ENCODE assay signal across 8 cellular contexts in genomic region chr11:67287355-67288197, GRCh38. TPM values are rescaled to one million over a fixed set of nuclear protein-coding genes. Genes with fewer than 3 reads are reported as not detected.
DNase-seq lines count a peak whose midpoint lies in the region; ATAC-seq and TF ChIP-seq lines count a peak whose summit lies in the region.

No MANE protein-coding gene starts in this region.

- H3K9me3 ChIP-seq in DND-41 (ENCODE audit: insufficient read depth, low read length, severe bottlenecking) (no peaks in the 10 kb centered on the region), neuronal stem cell (replicated peaks in 1 of 2; ENCODE audit: control insufficient read depth in 2 of 2, insufficient read depth in 1 of 2, low read depth in 1 of 2, low read length in 2 of 2) (no peaks in the 10 kb centered on the region)

- H3K4me2 ChIP-seq in DND-41 (ENCODE audit: insufficient read depth, low read length) = peak overlapping the region; percentile 75
- peak overlapping the region; percentile 86 for H3K4me2 ChIP-seq in neuronal stem cell (ENCODE audit: insufficient read depth, low read length, poor library complexity, severe bottlenecking)

- H3K27me3 ChIP-seq in DND-41 (ENCODE audit: insufficient read depth, low read length, poor library complexity) (no peaks in the 10 kb centered on the region), neuronal stem cell (ENCODE audit: control insufficient read depth in 3 of 3, insufficient read depth in 3 of 3, low read depth in 1 of 3, low read length in 3 of 3) (no peaks in the 10 kb centered on the region)

- H3K9ac ChIP-seq in DND-41 (ENCODE audit: low read depth, low read length) (peak overlapping the region; percentile 99), neuronal stem cell (ENCODE audit: low read depth, low read length, poor library complexity) (peak overlapping the region; percentile 100)

- H2AFZ ChIP-seq in DND-41 (ENCODE audit: low read depth, low read length) (peak overlapping the region; percentile 46; the same call in 1 of the 2 replicates), neuronal stem cell (ENCODE audit: low read length) (peak overlapping the region; percentile 94)

- WGBS in neuronal stem cell (ENCODE audit: extremely low coverage in 2 of 2, insufficient read length in 2 of 2, insufficient replicate concordance in 1 of 2), 2 donors = no CpG with 5 or more reads among the region's 14 CpGs

- no peaks in the 10 kb centered on the region for H3K27me3 Mint-ChIP-seq in effector memory CD8-positive, alpha-beta T cell

- H3K79me1 ChIP-seq in neuronal stem cell (ENCODE audit: low read depth, low read length) = peaks cover 37% of the 10 kb centered on the region

- H3K36me3 ChIP-seq in DND-41 (ENCODE audit: insufficient read depth, low read length) (peaks cover 82% of the 10 kb centered on the region), neuronal stem cell (replicated peaks in 1 of 2; ENCODE audit: control insufficient read depth in 2 of 2, insufficient read depth in 2 of 2, low read length in 2 of 2) (peaks cover 47 to 73% of the 10 kb centered on the region in 2 donors)

- H4K8ac ChIP-seq in neuronal stem cell (ENCODE audit: low read depth, low read length) = no peak overlapping the region

- ATAC-seq in DND-41 (ENCODE audit: insufficient read depth, low read depth) (peak; percentile 27), HG03521 (IDR thresholded peaks at IDR 0.05; ENCODE audit: unreplicated experiment) (no peak), esophagus mucosa (no peak)
- peak; percentile 13 for ATAC-seq in effector memory CD8-positive, alpha-beta T cell (replicated peaks)

- peak overlapping the region; percentile 94 for H2BK120ac ChIP-seq in neuronal stem cell (ENCODE audit: low read depth, low read length)

- peak overlapping the region; percentile 28 for H2BK15ac ChIP-seq in neuronal stem cell (ENCODE audit: low read length)

- peaks cover 30 to 49% of the 10 kb centered on the region in 2 donors for H3K4me1 Mint-ChIP-seq in effector memory CD8-positive, alpha-beta T cell (ENCODE audit: low read depth in 2 of 2)

- H2BK12ac ChIP-seq in neuronal stem cell (ENCODE audit: low read length) = no peak overlapping the region

- no peak overlapping the region for H3K4ac ChIP-seq in neuronal stem cell (ENCODE audit: low read length)

- peak overlapping the region; percentile 100 for H3K27ac ChIP-seq in DND-41 (ENCODE audit: low read length)
- peak overlapping the region; percentile 97 for H3K27ac ChIP-seq in neuronal stem cell (replicated peaks; ENCODE audit: low read length)

- peak overlapping the region; percentile 95 for H2BK5ac ChIP-seq in neuronal stem cell (ENCODE audit: low read length)

- peak overlapping the region; percentile 85 to 88 for H3K4me3 Mint-ChIP-seq in effector memory CD8-positive, alpha-beta T cell

- H4K20me1 ChIP-seq in DND-41 (ENCODE audit: insufficient read depth, low read length) = 0 out of 2 replicates have a peak, but pooled peaks cover 8% of the 10 kb centered on the region

- H3K4me1 ChIP-seq in DND-41 (ENCODE audit: insufficient read depth, low read length) (peaks cover 76% of the 10 kb centered on the region), neuronal stem cell (ENCODE audit: control insufficient read depth in 2 of 2, insufficient read depth in 1 of 2, low read depth in 1 of 2, low read length in 2 of 2) (peaks cover 19 to 21% of the 10 kb centered on the region in 2 donors)

- peak overlapping the region; percentile 99 for H3K23ac ChIP-seq in neuronal stem cell (ENCODE audit: low read depth, low read length, poor library complexity)

- DNase-seq in DND-41 (peak; percentile 63), neuronal stem cell (ENCODE audit: low spot score) (no peak), NCI-H1930 (lab: John Stamatoyannopoulos, UW) (no peak), HUDEP-2 (lab: John Stamatoyannopoulos, UW; ENCODE audit: unreplicated experiment in 76 of 76) (no peak)
- DNase-seq in effector memory CD8-positive, alpha-beta T cell = peak in 1 of 3 experiments; percentile 50

- H3K4me3 ChIP-seq in DND-41 (ENCODE audit: low read depth in 1 of 2, low read length in 2 of 2) (peak overlapping the region; percentile 42 to 78; a peak in 3 of 4 replicates), neuronal stem cell (ENCODE audit: low read length in 2 of 2) (peak overlapping the region; percentile 96 to 98)

- H3K79me2 ChIP-seq in DND-41 (ENCODE audit: insufficient read depth, low read length) = peaks cover 56% of the 10 kb centered on the region

- peak overlapping the region; percentile 22 for H4K91ac ChIP-seq in neuronal stem cell (ENCODE audit: low read depth, low read length, poor library complexity)

- H3K9me3 Mint-ChIP-seq in effector memory CD8-positive, alpha-beta T cell = no peaks in the 10 kb centered on the region

- peaks cover 93% of the 10 kb centered on the region for H3K36me3 Mint-ChIP-seq in effector memory CD8-positive, alpha-beta T cell (ENCODE audit: insufficient read depth)

- peak overlapping the region; percentile 39 for H3K14ac ChIP-seq in neuronal stem cell (ENCODE audit: low read length)

- peak overlapping the region; percentile 100 for H3K18ac ChIP-seq in neuronal stem cell (ENCODE audit: low read length)

- no peak for TF ChIP-seq CTCF in DND-41 (IDR thresholded peaks at IDR 0.05; ENCODE audit: borderline replicate concordance, extremely low read depth, low read length, poor library complexity, severe bottlenecking)

- H3K27ac Mint-ChIP-seq in effector memory CD8-positive, alpha-beta T cell = peak overlapping the region; percentile 99

- H2AK5ac ChIP-seq in neuronal stem cell (ENCODE audit: low read depth, low read length) = peak overlapping the region; percentile 90

TF ChIP-seq in PFSK-1, 5 proteins besides CTCF, POLR2A, EP300 and RAD21:
- no peak for TF ChIP-seq TAF1 (IDR thresholded peaks at IDR 0.05; ENCODE audit: borderline replicate concordance, insufficient read depth, low read length)
- TF ChIP-seq FOXP2 (optimal IDR thresholded peaks at IDR 0.05; ENCODE audit: borderline replicate concordance, extremely low read depth, extremely low read length, insufficient read depth) = no peak
- TF ChIP-seq SIN3A (IDR thresholded peaks at IDR 0.05; ENCODE audit: borderline replicate concordance, insufficient read depth, low read length) = 0 out of 2 replicates have a peak, but pooled peaks have one; percentile 26
TF ChIP-seq in PFSK-1: peak in this region for 1.

RNA-seq across cellular contexts. Expression of gene ANKRD13D, which starts 1.5 kb away (rescaled TPM):
- polyA plus RNA-seq in PFSK-1 (2012; ENCODE audit: insufficient read length, low read depth) = 84.1 TPM
- 23.9 TPM for polyA plus RNA-seq in neuronal stem cell (2013, experiment 1 of 2)
- 22.5 TPM for polyA plus RNA-seq in neuronal stem cell (2013, experiment 2 of 2)
- total RNA-seq in esophagus mucosa = 45.2 TPM

RNA-seq across cellular contexts. Expression of gene SSH3, which starts 15.8 kb away (rescaled TPM):
- 2.1 TPM for polyA plus RNA-seq in PFSK-1 (2012; ENCODE audit: insufficient read length, low read depth)
- 28.5 TPM for polyA plus RNA-seq in neuronal stem cell (2013, experiment 1 of 2)
- 34.0 TPM for polyA plus RNA-seq in neuronal stem cell (2013, experiment 2 of 2)
- 78.4 TPM for total RNA-seq in esophagus mucosa

RNA-seq across cellular contexts. Expression of gene GRK2, which starts 21.3 kb away (rescaled TPM):
- 195 TPM for polyA plus RNA-seq in PFSK-1 (2012; ENCODE audit: insufficient read length, low read depth)
- polyA plus RNA-seq in neuronal stem cell (2013, experiment 1 of 2) = 33.4 TPM
- 33.1 TPM for polyA plus RNA-seq in neuronal stem cell (2013, experiment 2 of 2)
- total RNA-seq in esophagus mucosa = 61.6 TPM

Comparison
In these comparisons a context has a peak if more than half of its experiments do, and no peak if none do; other contexts are left out.
1. ATAC-seq: peak in DND-41 (single experiment) and effector memory CD8-positive, alpha-beta T cell (single experiment); none in HG03521 (single experiment) and esophagus mucosa (single experiment).